ENCODE assay signal across 14 cellular contexts in the genomic region with DNA sequence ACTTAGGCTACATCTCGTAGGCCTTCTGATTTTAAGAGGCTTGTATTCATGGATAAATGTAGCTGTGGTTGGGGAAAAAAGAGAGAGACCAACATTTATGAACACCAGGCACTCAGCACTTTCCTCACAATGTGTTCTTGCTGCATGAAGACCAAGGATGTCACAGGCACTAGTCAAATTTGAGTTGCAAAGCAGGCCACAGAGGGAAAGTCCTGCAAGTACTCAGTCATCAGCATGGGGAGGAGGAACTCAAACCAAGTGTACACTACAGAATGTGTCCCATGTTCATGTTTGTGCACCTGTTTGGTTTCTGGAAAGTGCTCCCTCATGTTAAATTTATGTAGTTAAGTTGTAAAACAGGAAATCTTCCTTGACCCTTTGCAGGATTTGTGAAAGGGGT. TPM values are rescaled to one million over a fixed set of nuclear protein-coding genes. Genes with fewer than 3 reads are reported as not detected.
A peak's percentile ranks its signal among the peaks of the same experiment; 100 is the strongest.
DNase-seq lines count a peak whose midpoint lies in the region; ATAC-seq and TF ChIP-seq lines count a peak whose summit lies in the region.
"Had no signal": no experiment of that assay in that cellular context is flagged by ENCODE, and none has a peak within 500 bp of the region (broad histone marks: within the 10 kb centered on the region; RNA-seq: fewer than 3 reads in every experiment).

No MANE protein-coding gene starts in this region.

- CTCF ChIA-PET in activated B cell treated with CpG ODN at 0.5 μM for 24 hours (lab: Charles Lee): no interaction called here

- no peaks in the 10 kb centered on the region for H3K9me3 Mint-ChIP-seq in activated B cell treated with CpG ODN at 0.5 μM for 24 hours
- H3K9me3 Mint-ChIP-seq: activated T-cell treated with anti-CD3 and anti-CD28 coated beads, Interleukin-2, amount 50 U/mL, for 4 hours had no signal

- DNase-seq in activated B cell treated with CpG ODN at 0.5 μM for 24 hours (no peak), NCI-H1048 (lab: John Stamatoyannopoulos, UW) (no peak), NCI-H774 (lab: John Stamatoyannopoulos, UW) (no peak), NCI-H1417 (lab: John Stamatoyannopoulos, UW) (no peak), CD1c-positive myeloid dendritic cell (ENCODE audit: extremely low spot score) (no peak)
- DNase-seq: activated T-cell treated with anti-CD3 and anti-CD28 coated beads, Interleukin-2, amount 50 U/mL, for 4 hours; Kasumi-1; left ventricle myocardium inferior; spleen; stimulated activated CD8-positive, alpha-beta memory T cell treated with anti-CD3 and anti-CD28 coated beads, Interleukin-4, amount 100 ng/mL, for 48 hours had no signal

- peak overlapping the region; percentile 83 for H3K27ac Mint-ChIP-seq in activated B cell treated with CpG ODN at 0.5 μM for 24 hours

- peaks cover 54% of the 10 kb centered on the region for H3K4me1 Mint-ChIP-seq in activated B cell treated with CpG ODN at 0.5 μM for 24 hours

- intact Hi-C loops in activated B cell treated with CpG ODN at 0.5 μM for 24 hours (cut with micrococcal nuclease): loop anchor here (2.0 kb wide), 2 partner anchors 21 to 49 kb away; partner anchors contain the start of gene CCT8

- no peaks in the 10 kb centered on the region for H3K27me3 Mint-ChIP-seq in activated B cell treated with CpG ODN at 0.5 μM for 24 hours

- POLR2A ChIA-PET in activated B cell treated with CpG ODN at 0.5 μM for 24 hours (lab: Charles Lee): interaction anchor here (1.1 to 1.6 kb wide), 3 partner anchors 23 to 179 kb away, joined by 3 to 4 read pairs (median 3); no protein-coding TSS in a partner anchor

- H3K36me3 Mint-ChIP-seq in activated B cell treated with CpG ODN at 0.5 μM for 24 hours (ENCODE audit: low read depth): peaks cover 1% of the 10 kb centered on the region

- TF ChIP-seq CTCF in activated B cell treated with CpG ODN at 0.5 μM for 24 hours (IDR thresholded peaks at IDR 0.05): no peak

- ATAC-seq in GM18520 (IDR thresholded peaks at IDR 0.05; ENCODE audit: unreplicated experiment) (peak; percentile 86), GM21390 (IDR thresholded peaks at IDR 0.05; ENCODE audit: unreplicated experiment) (peak; percentile 46), HG02981 (IDR thresholded peaks at IDR 0.05; ENCODE audit: unreplicated experiment) (peak; percentile 59), activated B cell treated with CpG ODN at 0.5 μM for 24 hours (ENCODE audit: low read depth) (peak; percentile 80)
- ATAC-seq: activated T-cell treated with anti-CD3 and anti-CD28 coated beads, Interleukin-2, amount 50 U/mL, for 4 hours had no signal

- peak overlapping the region; percentile 77 for H3K4me3 Mint-ChIP-seq in activated B cell treated with CpG ODN at 0.5 μM for 24 hours
- H3K4me3 Mint-ChIP-seq: activated T-cell treated with anti-CD3 and anti-CD28 coated beads, Interleukin-2, amount 50 U/mL, for 4 hours; CD14-positive monocyte had no signal

RNA-seq across cellular contexts. Expression of gene MAP3K7CL, which starts 8.7 kb away (rescaled TPM):
- total RNA-seq in activated B cell treated with CpG ODN at 0.5 μM for 24 hours: 7.9 and 11.4 TPM in 2 replicates

RNA-seq across cellular contexts. Expression of gene CCT8, which starts 48.3 kb away (rescaled TPM):
- 170 and 179 TPM in 2 replicates for total RNA-seq in activated B cell treated with CpG ODN at 0.5 μM for 24 hours
